20 cellular contexts compared by ENCODE assay signal in genomic region chr20:58431134-58431533, GRCh38. TPM values are rescaled to one million over a fixed set of nuclear protein-coding genes. Genes with fewer than 3 reads are reported as not detected.
DNase-seq lines count a peak whose midpoint lies in the region; ATAC-seq and TF ChIP-seq lines count a peak whose summit lies in the region.
"Had no signal": no experiment of that assay in that cellular context is flagged by ENCODE, and none has a peak within 500 bp of the region (broad histone marks: within the 10 kb centered on the region; RNA-seq: fewer than 3 reads in every experiment).

No MANE protein-coding gene starts in this region.

- H3K27ac Mint-ChIP-seq in HFFc6 = no peak overlapping the region
- H3K27ac Mint-ChIP-seq in activated CD4-positive, alpha-beta memory T cell treated with anti-CD3 and anti-CD28 coated beads for 36 hours = no peak overlapping the region

- no peak overlapping the region for H2AFZ ChIP-seq in osteoblast (ENCODE audit: low read length)
- H2AFZ ChIP-seq: PC-9 had no signal

- H3K9me3 Mint-ChIP-seq in HFFc6 = no peaks in the 10 kb centered on the region
- no peaks in the 10 kb centered on the region for H3K9me3 Mint-ChIP-seq in activated CD4-positive, alpha-beta memory T cell treated with anti-CD3 and anti-CD28 coated beads for 36 hours
- H3K9me3 Mint-ChIP-seq: CD4-positive, CD25-positive, alpha-beta regulatory T cell; H9 had no signal

- H3K4me2 ChIP-seq in osteoblast (ENCODE audit: insufficient read depth, low read length) = no peak overlapping the region
- H3K4me2 ChIP-seq: PC-9 had no signal

- peaks cover 52% of the 10 kb centered on the region for H4K20me1 ChIP-seq in osteoblast (ENCODE audit: insufficient read depth, low read length)

- H3K4me1 Mint-ChIP-seq in HFFc6 (ENCODE audit: low read depth) = peaks cover 54% of the 10 kb centered on the region
- H3K4me1 Mint-ChIP-seq in activated CD4-positive, alpha-beta memory T cell treated with anti-CD3 and anti-CD28 coated beads for 36 hours (ENCODE audit: low read depth) = peaks cover 30% of the 10 kb centered on the region

- no peak overlapping the region for H3K4me3 Mint-ChIP-seq in HFFc6
- no peak overlapping the region for H3K4me3 Mint-ChIP-seq in activated CD4-positive, alpha-beta memory T cell treated with anti-CD3 and anti-CD28 coated beads for 36 hours
- H3K4me3 Mint-ChIP-seq: CD4-positive, CD25-positive, alpha-beta regulatory T cell; H9 had no signal

- H3K36me3 Mint-ChIP-seq in HFFc6 (ENCODE audit: low read depth) = peaks cover 31% of the 10 kb centered on the region
- peaks cover 22% of the 10 kb centered on the region for H3K36me3 Mint-ChIP-seq in activated CD4-positive, alpha-beta memory T cell treated with anti-CD3 and anti-CD28 coated beads for 36 hours

- peaks cover 98% of the 10 kb centered on the region for H3K79me2 ChIP-seq in osteoblast (ENCODE audit: insufficient read depth, low read length)

- TF ChIP-seq CTCF in HFFc6 (IDR thresholded peaks at IDR 0.05) (no peak), esophagus muscularis mucosa (IDR thresholded peaks at IDR 0.05) (no peak), osteoblast (IDR thresholded peaks at IDR 0.05; ENCODE audit: extremely low read depth, low read depth, low read length) (no peak), omental fat pad (IDR thresholded peaks at IDR 0.05) (no peak)

- H3K9me3 ChIP-seq in esophagus muscularis mucosa = no peaks in the 10 kb centered on the region
- H3K9me3 ChIP-seq in osteoblast (ENCODE audit: low read depth, low read length) = no peaks in the 10 kb centered on the region
- H3K9me3 ChIP-seq: Caco-2 had no signal

- no peak for TF ChIP-seq POLR2A in esophagus muscularis mucosa (IDR thresholded peaks at IDR 0.05; ENCODE audit: low read depth)

- H3K27me3 ChIP-seq in esophagus muscularis mucosa (no peaks in the 10 kb centered on the region), osteoblast (ENCODE audit: insufficient read depth, low read length) (no peaks in the 10 kb centered on the region)

- H3K27ac ChIP-seq in esophagus muscularis mucosa (replicated peaks in 1 of 4) = peak overlapping the region; percentile 33 to 60 (median 52)
- peak overlapping the region; percentile 22 for H3K27ac ChIP-seq in osteoblast (ENCODE audit: low read depth, low read length)
- H3K27ac ChIP-seq: HL-60, PC-9 had no signal

- peaks cover 28 to 41% (median 38%) of the 10 kb centered on the region in 4 donors for H3K4me1 ChIP-seq in esophagus muscularis mucosa
- peaks cover 27% of the 10 kb centered on the region for H3K4me1 ChIP-seq in osteoblast (ENCODE audit: insufficient read depth, low read length)

- H3K36me3 ChIP-seq in esophagus muscularis mucosa (peaks cover 0 to 6% (median 1%) of the 10 kb centered on the region in 4 donors), osteoblast (ENCODE audit: insufficient read depth, low read length) (peaks cover 9% of the 10 kb centered on the region)

- H3K4me3 ChIP-seq in esophagus muscularis mucosa (no peak overlapping the region), osteoblast (ENCODE audit: insufficient read depth, low read length) (no peak overlapping the region)
- H3K4me3 ChIP-seq: K562, PC-9 had no signal

- DNase-seq in AG20443 (ENCODE audit: low spot score) (peak; percentile 70), HFFc6 (peak; percentile 13), esophagus muscularis mucosa (ENCODE audit: extremely low spot score) (no peak), osteoblast (ENCODE audit: insufficient read length, low spot score, missing footprints) (no peak), omental fat pad (ENCODE audit: low spot score) (no peak), anterior cingulate cortex (lab: John Stamatoyannopoulos, UW) (no peak), DMS153 (lab: John Stamatoyannopoulos, UW) (no peak)
- DNase-seq in activated CD4-positive, alpha-beta memory T cell treated with anti-CD3 and anti-CD28 coated beads for 36 hours = no peak
- DNase-seq: AML-193; Caco-2; CD4-positive, CD25-positive, alpha-beta regulatory T cell; H9; MV-4-11; NCI-H1436; NCI-H2029 treated with DMSO at 0.1 percent for 48 hours; NCI-H510A; NCI-H82; PC-9 had no signal

- POLR2A ChIA-PET in activated CD4-positive, alpha-beta memory T cell treated with anti-CD3 and anti-CD28 coated beads for 36 hours (lab: Charles Lee) = no interaction called here

- no peak for TF ChIP-seq EP300 in esophagus muscularis mucosa (IDR thresholded peaks at IDR 0.05)

- intact Hi-C loops in esophagus muscularis mucosa (cut with DNase I) = no loop called here
- intact Hi-C loops in activated CD4-positive, alpha-beta memory T cell treated with anti-CD3 and anti-CD28 coated beads for 36 hours (cut with micrococcal nuclease) = no loop called here

- H3K27me3 Mint-ChIP-seq in HFFc6 (ENCODE audit: insufficient read depth) = peaks cover 2% of the 10 kb centered on the region; the same call in 1 of the 2 replicates
- no peaks in the 10 kb centered on the region for H3K27me3 Mint-ChIP-seq in activated CD4-positive, alpha-beta memory T cell treated with anti-CD3 and anti-CD28 coated beads for 36 hours
- H3K27me3 Mint-ChIP-seq: CD4-positive, CD25-positive, alpha-beta regulatory T cell had no signal

- CTCF ChIA-PET in activated CD4-positive, alpha-beta memory T cell treated with anti-CD3 and anti-CD28 coated beads for 36 hours (lab: Charles Lee) = no interaction called here

- WGBS in esophagus muscularis mucosa = 100% methylated on average over 2 of the region's 2 CpGs

- no peak for ATAC-seq in omental fat pad (ENCODE audit: low FRiP score)
- ATAC-seq: K562 had no signal

RNA-seq across cellular contexts. Expression of gene VAPB, which starts 42.1 kb away (rescaled TPM):
- total RNA-seq in HFFc6 (2021; fragmentation: NEBNext Ultra II Directional; extraction: Animal tissue kit (Norgen Biotek cat#: 25700)) = 10 to 100 TPM; 48.9 to 57.4 (median 54.5) TPM
- 10 to 100 TPM; 24.9 to 39.0 (median 28.3) TPM for total RNA-seq in esophagus muscularis mucosa
- 12.4 and 14.5 TPM in 2 replicates for total RNA-seq in osteoblast
- 10 to 100 TPM; 21.4 to 26.8 (median 23.6) TPM for total RNA-seq in omental fat pad
- 10 to 100 TPM; 34.6 to 37.0 TPM for total RNA-seq in activated CD4-positive, alpha-beta memory T cell treated with anti-CD3 and anti-CD28 coated beads for 36 hours

Comparison
In these comparisons a context has a peak if more than half of its experiments do, and no peak if none do; other contexts are left out.
1. DNase-seq: peak in AG20443 (single experiment) and HFFc6 (single experiment); none in esophagus muscularis mucosa (single experiment), osteoblast (single experiment), omental fat pad (single experiment), activated CD4-positive, alpha-beta memory T cell treated with anti-CD3 and anti-CD28 coated beads for 36 hours (single experiment), anterior cingulate cortex (0 of 58) and DMS153 (single experiment).